10 cellular contexts compared by ENCODE assay signal in genomic region chr16:21277045-21277926, GRCh38. TPM values are rescaled to one million over a fixed set of nuclear protein-coding genes. Genes with fewer than 3 reads are reported as not detected.
DNase-seq lines count a peak whose midpoint lies in the region; ATAC-seq and TF ChIP-seq lines count a peak whose summit lies in the region.
"Had no signal": no experiment of that assay in that cellular context is flagged by ENCODE, and none has a peak within 500 bp of the region (broad histone marks: within the 10 kb centered on the region; RNA-seq: fewer than 3 reads in every experiment).

No MANE protein-coding gene starts in this region.

- no peaks in the 10 kb centered on the region for H3K9me3 ChIP-seq in SK-N-SH

- peak overlapping the region; percentile 57 to 60; a peak in 3 of 4 replicates for H3K4me3 ChIP-seq in SK-N-SH (ENCODE audit: low read depth in 2 of 2, low read length in 1 of 2)
- H3K4me3 ChIP-seq in dorsolateral prefrontal cortex, result peak overlapping the region; percentile 6 to 70 (median 51)
- H3K4me3 ChIP-seq in urinary bladder (ENCODE audit: low read depth, low read length), result peak overlapping the region; percentile 38
- H3K4me3 ChIP-seq: SK-N-MC had no signal

- H2AFZ ChIP-seq in SK-N-SH (ENCODE audit: low read depth), result no peak overlapping the region

- H3K27ac ChIP-seq in SK-N-SH (ENCODE audit: low read depth in 2 of 2, low read length in 1 of 2) (no peak overlapping the region), dorsolateral prefrontal cortex (peak overlapping the region in 29 of 59 donors; percentile 6 to 86 (median 51)), urinary bladder (ENCODE audit: low read depth) (no peak overlapping the region)
- H3K27ac ChIP-seq: SK-N-MC had no signal

- peaks cover 0 to 3% of the 10 kb centered on the region in 2 experiments; a peak in 1 of 4 replicates for H3K4me1 ChIP-seq in SK-N-SH (ENCODE audit: control insufficient read depth in 1 of 2, insufficient read depth in 2 of 2, low read depth in 1 of 2, low read length in 1 of 2)
- no peaks in the 10 kb centered on the region for H3K4me1 ChIP-seq in urinary bladder (ENCODE audit: insufficient read depth)

- H3K27me3 Mint-ChIP-seq in memory B cell (peaks cover 15% of the 10 kb centered on the region), endothelial cell (ENCODE audit: unreplicated experiment) (peaks cover 5% of the 10 kb centered on the region)

- DNase-seq in SK-N-SH (no peak), dorsolateral prefrontal cortex (peak in 2 of 10 donors; percentile 37 to 43), memory B cell (ENCODE audit: low spot score in 2 of 2) (no peak), endothelial cell (ENCODE audit: low spot score) (no peak)
- DNase-seq in stimulated activated CD4-positive, alpha-beta T cell treated with anti-CD3 and anti-CD28 coated beads, Interleukin-2, amount 100 ng/mL, for 24 hours, result no peak
- DNase-seq: KG1 had no signal

- peaks cover 5% of the 10 kb centered on the region for H3K9me3 Mint-ChIP-seq in memory B cell
- H3K9me3 Mint-ChIP-seq in endothelial cell (ENCODE audit: unreplicated experiment), result no peaks in the 10 kb centered on the region

- no peaks in the 10 kb centered on the region for H3K79me2 ChIP-seq in SK-N-SH (ENCODE audit: insufficient read depth)

- ATAC-seq in SK-N-SH treated with all-trans-retinoic acid at 6 μM for 48 hours, result no peak; the same call in 2 of the 3 replicates
- ATAC-seq in memory B cell (ENCODE audit: low read depth), result no peak
- no peak for ATAC-seq in GM19324 (IDR thresholded peaks at IDR 0.05; ENCODE audit: low FRiP score, unreplicated experiment)

- CTCF ChIA-PET in SK-N-SH (lab: Yijun Ruan, JAX), result interaction anchor here (0.6 to 7.5 kb wide), 20 partner anchors 9 to 1755 kb away, joined by 3 to 71 read pairs (median 5); partner anchors contain the start of gene LDAF1

- intact Hi-C loops in dorsolateral prefrontal cortex (cut with DNase I), result no loop called here

- no peaks in the 10 kb centered on the region for H3F3A ChIP-seq in SK-N-SH (replicated peaks; ENCODE audit: insufficient read depth)

- no peak for TF ChIP-seq EP300 in SK-N-SH (IDR thresholded peaks at IDR 0.05; ENCODE audit: borderline replicate concordance in 1 of 2, low read depth in 1 of 2, low read length in 1 of 2)

- no peaks in the 10 kb centered on the region for H3K9me2 ChIP-seq in SK-N-SH

- TF ChIP-seq RAD21 in SK-N-SH (IDR thresholded peaks at IDR 0.05; ENCODE audit: low read length), result no peak

- peak overlapping the region; percentile 85 for H3K4me2 ChIP-seq in SK-N-SH

- H3K4me3 Mint-ChIP-seq in memory B cell (peak overlapping the region; percentile 85), endothelial cell (ENCODE audit: unreplicated experiment) (no peak overlapping the region)

- H3K4me1 Mint-ChIP-seq in memory B cell (peaks cover 34% of the 10 kb centered on the region), endothelial cell (ENCODE audit: unreplicated experiment) (no peaks in the 10 kb centered on the region)

- no peaks in the 10 kb centered on the region for H3K36me3 ChIP-seq in SK-N-SH (replicated peaks in 1 of 2; ENCODE audit: control insufficient read depth in 1 of 2, insufficient read depth in 2 of 2, low read length in 1 of 2)
- H3K36me3 ChIP-seq in urinary bladder (ENCODE audit: insufficient read depth), result no peaks in the 10 kb centered on the region

- H3K9ac ChIP-seq in SK-N-SH, result no peak overlapping the region

- H4K20me1 ChIP-seq in SK-N-SH (ENCODE audit: insufficient read depth), result no peaks in the 10 kb centered on the region

- POLR2A ChIA-PET in SK-N-SH (lab: Yijun Ruan, JAX), result no interaction called here

- no peak for TF ChIP-seq CTCF in SK-N-SH (IDR thresholded peaks at IDR 0.05)
- no peak for TF ChIP-seq CTCF in dorsolateral prefrontal cortex (IDR thresholded peaks at IDR 0.05 in 54 of 56, conservative IDR thresholded peaks at IDR 0.05 in 2 of 56; ENCODE audit: low read depth in 1 of 56, partially characterized antibody in 56 of 56)
- TF ChIP-seq CTCF in endothelial cell (IDR thresholded peaks at IDR 0.05; ENCODE audit: unreplicated experiment), result no peak

- peaks cover 20% of the 10 kb centered on the region; the same call in 1 of the 2 replicates for H3K27me3 ChIP-seq in SK-N-SH (ENCODE audit: insufficient read depth)
- H3K27me3 ChIP-seq in dorsolateral prefrontal cortex, result peaks cover 0 to 59% (median 18%) of the 10 kb centered on the region in 45 donors

- peaks cover 2% of the 10 kb centered on the region for H3K36me3 Mint-ChIP-seq in memory B cell
- no peaks in the 10 kb centered on the region for H3K36me3 Mint-ChIP-seq in endothelial cell (ENCODE audit: low read depth, unreplicated experiment)

- WGBS in SK-N-SH (ENCODE audit: low lambda C conversion rate), result 83% methylated on average over 12 of the region's 17 CpGs
- WGBS in urinary bladder, result 67% methylated on average over 17 of the region's 17 CpGs

- H3K27ac Mint-ChIP-seq in memory B cell (no peak overlapping the region), endothelial cell (ENCODE audit: unreplicated experiment) (no peak overlapping the region)

TF ChIP-seq in SK-N-SH, 30 proteins besides CTCF, POLR2A, EP300 and RAD21:
- TF ChIP-seq NRF1 (IDR thresholded peaks at IDR 0.05; ENCODE audit: low read depth, low read length) (no peak), NFIC (IDR thresholded peaks at IDR 0.05; ENCODE audit: borderline replicate concordance) (no peak), USF1 (IDR thresholded peaks at IDR 0.05; ENCODE audit: borderline replicate concordance, low read depth) (no peak), TAF1 (IDR thresholded peaks at IDR 0.05; ENCODE audit: borderline replicate concordance, low read depth, low read length) (no peak), TEAD4 (IDR thresholded peaks at IDR 0.05; ENCODE audit: borderline replicate concordance, insufficient read depth) (no peak), RFX5 (IDR thresholded peaks at IDR 0.05; ENCODE audit: low read length) (no peak), SIN3A (IDR thresholded peaks at IDR 0.05; ENCODE audit: borderline replicate concordance, low read depth, low read length) (no peak), GATA2 (CRISPR knock-in tag; IDR thresholded peaks at IDR 0.05) (no peak), GABPA (IDR thresholded peaks at IDR 0.05; ENCODE audit: low read depth) (no peak), POLR2AphosphoS5 (IDR thresholded peaks at IDR 0.05; ENCODE audit: low read depth, low read length) (no peak), FOXM1 (IDR thresholded peaks at IDR 0.05; ENCODE audit: low read depth) (no peak), FOSL2 (IDR thresholded peaks at IDR 0.05; ENCODE audit: borderline replicate concordance, low read depth) (no peak)

TF ChIP-seq in SK-N-SH treated with all-trans-retinoic acid at 6 μM for 48 hours, 23 proteins besides CTCF, POLR2A, EP300 and RAD21 (continues in another document):
- TF ChIP-seq CSRNP3 (CRISPR knock-in tag; IDR thresholded peaks at IDR 0.05) (no peak), ESRRG (CRISPR knock-in tag; IDR thresholded peaks at IDR 0.05) (no peak), GLIS3 (CRISPR knock-in tag; IDR thresholded peaks at IDR 0.05) (no peak), ARNTL (CRISPR knock-in tag; IDR thresholded peaks at IDR 0.05; ENCODE audit: borderline replicate concordance, low read depth) (no peak), TOX (CRISPR knock-in tag; IDR thresholded peaks at IDR 0.05; ENCODE audit: borderline replicate concordance) (no peak), ZC3H10 (CRISPR knock-in tag; IDR thresholded peaks at IDR 0.05) (no peak), ZFP30 (CRISPR knock-in tag; IDR thresholded peaks at IDR 0.05) (no peak), CREB5 (CRISPR knock-in tag; IDR thresholded peaks at IDR 0.05; ENCODE audit: low read depth) (no peak), ZNF565 (CRISPR knock-in tag; conservative IDR thresholded peaks at IDR 0.05; ENCODE audit: low read depth) (no peak)

RNA-seq across cellular contexts. Expression of gene CRYM, which starts 0.8 kb away (rescaled TPM):
- polyA plus RNA-seq in SK-N-SH (2012; rRNA removed) (1.0 and 1.8 TPM in 2 replicates), urinary bladder (25.8 TPM)
- 0.98 and 1.7 TPM in 2 replicates for polyA plus RNA-seq in SK-N-SH (2012; cell fraction: cytosol; rRNA removed)
- polyA plus RNA-seq in SK-N-SH (2012; cell fraction: nucleus; rRNA removed), result 1.3 and 1.7 TPM in 2 replicates
- total RNA-seq in dorsolateral prefrontal cortex (100 to 1,000 TPM in 73 of 120 experiments, 10 to 100 TPM in 47; 22.3 to 219 (median 111) TPM), urinary bladder (12.6 TPM), endothelial cell (ENCODE audit: unreplicated experiment) (3.7 TPM)

RNA-seq across cellular contexts. Expression of gene ANKS4B, which starts 43.8 kb away (rescaled TPM):
- polyA plus RNA-seq in SK-N-SH (2012; rRNA removed) (not detected in 2 replicates), urinary bladder (0.01 TPM)
- polyA plus RNA-seq in SK-N-SH (2012; cell fraction: cytosol; rRNA removed), result not detected in 2 replicates
- not detected in 2 replicates for polyA plus RNA-seq in SK-N-SH (2012; cell fraction: nucleus; rRNA removed)
- total RNA-seq in dorsolateral prefrontal cortex (under 1 TPM in 21 of 120 experiments, not detected in 99; 0.07 to 0.32 (median 0.14) TPM), urinary bladder (0.05 TPM), endothelial cell (ENCODE audit: unreplicated experiment) (not detected)
